ENCODE assay signal across 8 cellular contexts in genomic region chr19:861756-862528, GRCh38.
DNase-seq lines count a peak whose midpoint lies in the region; ATAC-seq and TF ChIP-seq lines count a peak whose summit lies in the region.

No MANE protein-coding gene starts in this region.

- peaks cover 9 to 18% of the 10 kb centered on the region in 2 donors for H3K4me1 Mint-ChIP-seq in effector memory CD8-positive, alpha-beta T cell (ENCODE audit: low read depth in 2 of 2)

- TF ChIP-seq CTCF in GM10266 (IDR thresholded peaks at IDR 0.05; ENCODE audit: control insufficient read depth, insufficient read depth, low read depth, missing control alignments) = no peak

- no peaks in the 10 kb centered on the region for H3K9me3 Mint-ChIP-seq in effector memory CD8-positive, alpha-beta T cell

- H3K27me3 Mint-ChIP-seq in effector memory CD8-positive, alpha-beta T cell = peaks cover 0 to 12% of the 10 kb centered on the region in 2 donors

- DNase-seq in GM10266 (ENCODE audit: extremely low spot score) (peak; percentile 95), NCI-H2196 (lab: John Stamatoyannopoulos, UW; ENCODE audit: unreplicated experiment) (peak; percentile 83), superior temporal gyrus (ENCODE audit: extremely low spot score) (no peak), pons (ENCODE audit: low spot score) (no peak), Ammon's horn (ENCODE audit: low spot score) (no peak)
- DNase-seq in activated CD4-positive, alpha-beta T cell treated with anti-CD3 and anti-CD28 coated beads, Interleukin-2, amount 50 U/mL, for 1 hour = peak; percentile 69
- peak; percentile 51 to 56 (median 54) for DNase-seq in effector memory CD8-positive, alpha-beta T cell
- DNase-seq in stimulated activated CD4-positive, alpha-beta T cell treated with anti-CD3 and anti-CD28 coated beads, Interleukin-15, amount 100 ng/mL, for 1 hour (ENCODE audit: low read depth in 1 of 2, low spot score in 1 of 2) = peak; percentile 36 to 54

- peak; percentile 38 for ATAC-seq in effector memory CD8-positive, alpha-beta T cell (replicated peaks)

- H3K4me3 Mint-ChIP-seq in effector memory CD8-positive, alpha-beta T cell = peak overlapping the region; percentile 73 to 79

- peak overlapping the region in 1 of 2 donors; percentile 52 for H3K27ac Mint-ChIP-seq in effector memory CD8-positive, alpha-beta T cell

- peaks cover 9% of the 10 kb centered on the region for H3K36me3 Mint-ChIP-seq in effector memory CD8-positive, alpha-beta T cell (ENCODE audit: insufficient read depth)

Comparison
In these comparisons a context has a peak if more than half of its experiments do, and no peak if none do; other contexts are left out.
1. DNase-seq: peak in GM10266 (single experiment), NCI-H2196 (single experiment), activated CD4-positive, alpha-beta T cell treated with anti-CD3 and anti-CD28 coated beads, Interleukin-2, amount 50 U/mL, for 1 hour (single experiment), effector memory CD8-positive, alpha-beta T cell (3 of 3) and stimulated activated CD4-positive, alpha-beta T cell treated with anti-CD3 and anti-CD28 coated beads, Interleukin-15, amount 100 ng/mL, for 1 hour (2 of 2); none in superior temporal gyrus (single experiment), pons (single experiment) and Ammon's horn (single experiment).